31 cellular contexts compared by ENCODE assay signal in genomic region chr6:25541228-25541627, GRCh38.
"Had no signal": no experiment of that assay in that cellular context is flagged by ENCODE, and none has a peak within 500 bp of the region (broad histone marks: within the 10 kb centered on the region; RNA-seq: fewer than 3 reads in every experiment).

No MANE protein-coding gene starts in this region.

- H3K27ac ChIP-seq: adrenal gland, ascending aorta, body of pancreas, brain microvascular endothelial cell, breast epithelium, cardiac muscle cell had no signal

- H3K36me3 ChIP-seq: adrenal gland, brain microvascular endothelial cell, breast epithelium had no signal

- H3K9me3 ChIP-seq: adrenal gland, ascending aorta, body of pancreas, breast epithelium had no signal

- H3K4me3 ChIP-seq: adrenal gland, ascending aorta, body of pancreas, breast epithelium, cardiac muscle cell had no signal

- H3K4me1 ChIP-seq: adrenal gland, breast epithelium had no signal

- H3K27me3 ChIP-seq: adrenal gland, ascending aorta, body of pancreas, brain microvascular endothelial cell, breast epithelium, cardiac muscle cell had no signal

- ATAC-seq: activated naive CD4-positive, alpha-beta T cell treated with anti-CD3 and anti-CD28 coated beads, Interleukin-2, amount 50 U/mL, for 72 hours; activated naive CD8-positive, alpha-beta T cell treated with anti-CD3 and anti-CD28 coated beads, Interleukin-2, amount 50 U/mL, for 24 hours; activated T-cell treated with anti-CD3 and anti-CD28 coated beads, Interleukin-2, amount 50 U/mL, for 4 hours; activated T-cell treated with anti-CD3 and anti-CD28 coated beads, Interleukin-2, amount 50 U/mL, for 72 hours; activated T-helper 17 cell treated with anti-CD3 and anti-CD28 coated beads, Interleukin-2, amount 50 U/mL, for 72 hours; body of pancreas had no signal

- DNase-seq: activated effector memory CD4-positive, alpha-beta T cell treated with anti-CD3 and anti-CD28 coated beads, Interleukin-2, amount 50 U/mL, for 16 hours; activated effector memory CD4-positive, alpha-beta T cell treated with Interleukin-2 at 50 U/mL for 16 hours; activated gamma-delta T cell; activated gamma-delta T cell treated with Interleukin-2 at 50 U/mL for 16 hours; activated naive CD4-positive, alpha-beta T cell; activated naive CD4-positive, alpha-beta T cell treated with anti-CD3 and anti-CD28 coated beads for 36 hours; activated naive CD4-positive, alpha-beta T cell treated with anti-CD3 and anti-CD28 coated beads, Interleukin-2, amount 10 ng/mL, durations not matched to agents 7 days and 5 days; activated naive CD4-positive, alpha-beta T cell treated with anti-CD3 and anti-CD28 coated beads, Interleukin-2, amount 50 U/mL, for 16 hours; activated naive CD4-positive, alpha-beta T cell treated with Interleukin-2 at 50 U/mL for 16 hours; activated naive CD8-positive, alpha-beta T cell treated with anti-CD3 and anti-CD28 coated beads for 36 hours; activated naive CD8-positive, alpha-beta T cell treated with anti-CD3 and anti-CD28 coated beads, Interleukin-2, amount 10 ng/mL, durations not matched to agents 7 days and 5 days; activated naive CD8-positive, alpha-beta T cell treated with anti-CD3 and anti-CD28 coated beads, Interleukin-2, amount 50 U/mL, for 24 hours; activated T-cell treated with anti-CD3 and anti-CD28 coated beads, Interleukin-2, amount 50 U/mL, for 24 hours; activated T-cell treated with anti-CD3 and anti-CD28 coated beads, Interleukin-2, amount 50 U/mL, for 4 hours; activated T-cell treated with anti-CD3 and anti-CD28 coated beads, Interleukin-2, amount 50 U/mL, for 48 hours; activated T-cell treated with anti-CD3 and anti-CD28 coated beads, Interleukin-2, amount 50 U/mL, for 72 hours; adrenal gland; amniotic stem cell; amygdala; anterior cingulate cortex; aorta; body of pancreas; brain microvascular endothelial cell; caudate nucleus; central memory CD4-positive, alpha-beta T cell; cerebellar nuclear complex had no signal
